In genomic region chr10:61110188-61110844, GRCh38 we compare ENCODE assay signal across 32 cellular contexts.
DNase-seq lines count a peak whose midpoint lies in the region; ATAC-seq, FAIRE-seq and TF ChIP-seq lines count a peak whose summit lies in the region.
"Had no signal": no experiment of that assay in that cellular context is flagged by ENCODE, and none has a peak within 500 bp of the region (broad histone marks: within the 10 kb centered on the region; RNA-seq: fewer than 3 reads in every experiment).

No MANE protein-coding gene starts in this region.

- no peaks in the 10 kb centered on the region for H3K27me3 Mint-ChIP-seq in MCF 10A (ENCODE audit: insufficient read depth, unreplicated experiment)
- H3K27me3 Mint-ChIP-seq in astrocyte (ENCODE audit: low read depth, unreplicated experiment) = peaks cover 5% of the 10 kb centered on the region
- H3K27me3 Mint-ChIP-seq in progenitor cell of endocrine pancreas = peaks cover 4% of the 10 kb centered on the region

- H3K4me3 Mint-ChIP-seq in MCF 10A (ENCODE audit: unreplicated experiment) (no peak overlapping the region), astrocyte (ENCODE audit: unreplicated experiment) (no peak overlapping the region), progenitor cell of endocrine pancreas (ENCODE audit: low read depth) (no peak overlapping the region)
- H3K4me3 Mint-ChIP-seq: activated naive CD4-positive, alpha-beta T cell treated with anti-CD3 and anti-CD28 coated beads for 36 hours; activated T-cell treated with anti-CD3 and anti-CD28 coated beads, Interleukin-2, amount 50 U/mL, for 24 hours; mesothelial cell of epicardium; natural killer cell treated with Interleukin-12 subunit alpha and Interleukin-12 subunit beta and Interleukin-15 and Interleukin-18, amount 100 ng/mL, for 72 hours; T-helper 17 cell had no signal

- dilution Hi-C loops in mammary epithelial cell (cut with HindIII; ENCODE audit: low sequenced_read_pairs) = no loop called here

- no peak overlapping the region for H3K27ac Mint-ChIP-seq in MCF 10A (ENCODE audit: low read depth, unreplicated experiment)
- H3K27ac Mint-ChIP-seq in astrocyte (ENCODE audit: unreplicated experiment) = no peak overlapping the region
- H3K27ac Mint-ChIP-seq in progenitor cell of endocrine pancreas = no peak overlapping the region
- H3K27ac Mint-ChIP-seq: activated naive CD4-positive, alpha-beta T cell treated with anti-CD3 and anti-CD28 coated beads for 36 hours; activated T-cell treated with anti-CD3 and anti-CD28 coated beads, Interleukin-2, amount 50 U/mL, for 24 hours; mesothelial cell of epicardium; natural killer cell treated with Interleukin-12 subunit alpha and Interleukin-12 subunit beta and Interleukin-15 and Interleukin-18, amount 100 ng/mL, for 72 hours; T-helper 17 cell had no signal

- H3K4me1 ChIP-seq in mammary epithelial cell (ENCODE audit: insufficient read depth, low read length) = no peaks in the 10 kb centered on the region
- peaks cover 14% of the 10 kb centered on the region for H3K4me1 ChIP-seq in astrocyte (ENCODE audit: insufficient read depth, low read length)
- H3K4me1 ChIP-seq: BE2C, heart right ventricle, left ventricle myocardium inferior, parathyroid adenoma, upper lobe of left lung had no signal

- no peaks in the 10 kb centered on the region for H3K4me1 Mint-ChIP-seq in MCF 10A (ENCODE audit: insufficient read depth, unreplicated experiment)
- no peaks in the 10 kb centered on the region for H3K4me1 Mint-ChIP-seq in astrocyte (ENCODE audit: low read depth, unreplicated experiment)
- H3K4me1 Mint-ChIP-seq in progenitor cell of endocrine pancreas (ENCODE audit: low read depth) = peaks cover 5% of the 10 kb centered on the region
- H3K4me1 Mint-ChIP-seq: T-helper 17 cell had no signal

- H3K36me3 ChIP-seq in mammary epithelial cell (ENCODE audit: insufficient read depth, low read length) (no peaks in the 10 kb centered on the region), astrocyte (ENCODE audit: insufficient read depth, low read length) (no peaks in the 10 kb centered on the region)
- H3K36me3 ChIP-seq: BE2C, heart right ventricle, left ventricle myocardium inferior, upper lobe of left lung had no signal

- WGBS in mammary epithelial cell (ENCODE audit: low coverage, missing lambda C conversion rate) = 81% methylated on average over 1 of the region's 1 CpG

- H3K36me3 Mint-ChIP-seq in MCF 10A (ENCODE audit: insufficient read depth, unreplicated experiment) (no peaks in the 10 kb centered on the region), astrocyte (ENCODE audit: low read depth, unreplicated experiment) (no peaks in the 10 kb centered on the region), progenitor cell of endocrine pancreas (ENCODE audit: insufficient read depth) (no peaks in the 10 kb centered on the region)
- H3K36me3 Mint-ChIP-seq: mesothelial cell of epicardium; natural killer cell treated with Interleukin-12 subunit alpha and Interleukin-12 subunit beta and Interleukin-15 and Interleukin-18, amount 100 ng/mL, for 72 hours had no signal

- H3K27me3 ChIP-seq in mammary epithelial cell (ENCODE audit: insufficient read depth, low read length) (peaks cover 1% of the 10 kb centered on the region), astrocyte (ENCODE audit: insufficient read depth, low read length) (no peaks in the 10 kb centered on the region)
- H3K27me3 ChIP-seq: BE2C, dorsolateral prefrontal cortex, heart right ventricle, upper lobe of left lung had no signal

- TF ChIP-seq CTCF in MCF 10A (IDR thresholded peaks at IDR 0.05; ENCODE audit: unreplicated experiment) (no peak), mammary epithelial cell (conservative IDR thresholded peaks at IDR 0.05 in 1 of 2, IDR thresholded peaks at IDR 0.05 in 1 of 2; ENCODE audit: extremely low read depth in 1 of 2, insufficient read depth in 1 of 2, low read depth in 1 of 2, low read length in 2 of 2) (no peak), astrocyte (IDR thresholded peaks at IDR 0.05; ENCODE audit: insufficient read depth, low read depth, low read length) (no peak), fibroblast of the aortic adventitia (IDR thresholded peaks at IDR 0.05; ENCODE audit: insufficient read depth, low read length) (no peak), progenitor cell of endocrine pancreas (IDR thresholded peaks at IDR 0.05; ENCODE audit: unreplicated experiment) (no peak)

- CTCF ChIA-PET in MCF 10A (lab: Yijun Ruan, JAX) = no interaction called here
- CTCF ChIA-PET in mammary epithelial cell (lab: Charles Lee; ENCODE audit: low non-redundant PET) = no interaction called here

- H3K4me3 ChIP-seq in mammary epithelial cell (replicated peaks in 1 of 3; ENCODE audit: insufficient read depth in 1 of 3, low read depth in 2 of 3, low read length in 3 of 3) (no peak overlapping the region), astrocyte (ENCODE audit: insufficient read depth, low read depth, low read length) (no peak overlapping the region), fibroblast of the aortic adventitia (ENCODE audit: low read depth, low read length) (no peak overlapping the region)
- H3K4me3 ChIP-seq: dorsolateral prefrontal cortex, heart right ventricle, left ventricle myocardium inferior, upper lobe of left lung had no signal

- H4K20me1 ChIP-seq in mammary epithelial cell (ENCODE audit: insufficient read depth, low read length) = no peaks in the 10 kb centered on the region
- H4K20me1 ChIP-seq in astrocyte (ENCODE audit: insufficient read depth, low read length) = no peaks in the 10 kb centered on the region

- intact Hi-C loops in MCF 10A (cut with micrococcal nuclease) (no loop called here), mammary epithelial cell (cut with micrococcal nuclease) (no loop called here), Right ventricle myocardium superior (cut with DNase I) (no loop called here)

- no peak for FAIRE-seq in astrocyte (lab: Jason Lieb, UNC)
- FAIRE-seq: RCC 7860 had no signal

- H3K79me2 ChIP-seq in mammary epithelial cell (ENCODE audit: insufficient read depth, low read length) (no peaks in the 10 kb centered on the region), astrocyte (ENCODE audit: insufficient read depth, low read length) (no peaks in the 10 kb centered on the region)
- H3K79me2 ChIP-seq: parathyroid adenoma had no signal

- H3K9me3 ChIP-seq in mammary epithelial cell (replicated peaks; ENCODE audit: insufficient read depth, low read length) (no peaks in the 10 kb centered on the region), astrocyte (ENCODE audit: insufficient read depth, low read depth, low read length) (no peaks in the 10 kb centered on the region)
- H3K9me3 ChIP-seq: BE2C, left ventricle myocardium inferior, upper lobe of left lung had no signal

- no peak overlapping the region for H3K9ac ChIP-seq in mammary epithelial cell (ENCODE audit: insufficient read depth, low read length)
- peak overlapping the region; percentile 12 for H3K9ac ChIP-seq in astrocyte (ENCODE audit: low read length)
- H3K9ac ChIP-seq: KMS-11, parathyroid adenoma had no signal

- peak; percentile 5 for DNase-seq in MCF 10A (ENCODE audit: unreplicated experiment)
- DNase-seq in mammary epithelial cell = no peak
- peak; percentile 84 for DNase-seq in astrocyte (ENCODE audit: low read depth)
- peak; percentile 69 for DNase-seq in fibroblast of the aortic adventitia (ENCODE audit: low read depth)
- no peak for DNase-seq in progenitor cell of endocrine pancreas (ENCODE audit: low spot score, unreplicated experiment)
- DNase-seq in KBM-7 = no peak
- DNase-seq in Right ventricle myocardium superior = no peak
- DNase-seq: activated CD4-positive, alpha-beta T cell treated with anti-CD3 and anti-CD28 coated beads for 4 hours; activated naive CD4-positive, alpha-beta T cell treated with anti-CD3 and anti-CD28 coated beads for 36 hours; activated T-cell treated with anti-CD3 and anti-CD28 coated beads, Interleukin-2, amount 50 U/mL, for 24 hours; amygdala; BE2C; central memory CD4-positive, alpha-beta T cell; COR-L47; DMS79; dorsolateral prefrontal cortex; heart right ventricle; left ventricle myocardium inferior; NCI-H1694 treated with DMSO at 0.1 percent for 48 hours; NCI-H2171 treated with DMSO at 0.1 percent for 48 hours; NCI-H526 treated with DMSO at 0.1 percent for 48 hours; stimulated activated CD8-positive, alpha-beta memory T cell treated with anti-CD3 and anti-CD28 coated beads, Interleukin-4, amount 100 ng/mL, for 48 hours; T-helper 17 cell; upper lobe of left lung had no signal

- BruUV-seq in MCF 10A (replicated peaks; lab: Mats Ljungman, UMichigan) = no TSS peak
- no TSS peak for BruUV-seq in mammary epithelial cell (replicated peaks; lab: Mats Ljungman, UMichigan)

- in situ Hi-C loops in mammary epithelial cell (cut with MboI; ENCODE audit: low sequenced_read_pairs in 2 of 2) (no loop called here), KBM-7 (cut with MboI; ENCODE audit: low pct_unique_long_range_greater_than_20kb, low sequenced_read_pairs) (no loop called here)

- H3K27ac ChIP-seq in mammary epithelial cell (ENCODE audit: insufficient read depth, low read depth, low read length) (no peak overlapping the region), astrocyte (ENCODE audit: low read depth, low read length) (peak overlapping the region; percentile 63)
- H3K27ac ChIP-seq: 22Rv1, heart right ventricle, KMS-11, left ventricle myocardium inferior, parathyroid adenoma, upper lobe of left lung had no signal

- POLR2A ChIA-PET in MCF 10A (lab: Yijun Ruan, JAX) = no interaction called here

- ATAC-seq in HG02884 (IDR thresholded peaks at IDR 0.05; ENCODE audit: unreplicated experiment) (no peak), Right ventricle myocardium superior (ENCODE audit: poor library complexity) (no peak)
- ATAC-seq: heart right ventricle; natural killer cell treated with Interleukin-12 subunit alpha and Interleukin-12 subunit beta and Interleukin-15 and Interleukin-18, amount 100 ng/mL, for 72 hours; sciatic nerve; T-helper 17 cell had no signal

- no peaks in the 10 kb centered on the region for H3K9me3 Mint-ChIP-seq in MCF 10A (ENCODE audit: unreplicated experiment)
- no peaks in the 10 kb centered on the region for H3K9me3 Mint-ChIP-seq in astrocyte (ENCODE audit: unreplicated experiment)
- H3K9me3 Mint-ChIP-seq in progenitor cell of endocrine pancreas (ENCODE audit: low read depth) = peaks cover 9% of the 10 kb centered on the region
- H3K9me3 Mint-ChIP-seq: activated naive CD4-positive, alpha-beta T cell treated with anti-CD3 and anti-CD28 coated beads for 36 hours; natural killer cell treated with Interleukin-12 subunit alpha and Interleukin-12 subunit beta and Interleukin-15 and Interleukin-18, amount 100 ng/mL, for 72 hours had no signal

- no peak overlapping the region for H2AFZ ChIP-seq in mammary epithelial cell (ENCODE audit: low read depth, low read length)
- no peak overlapping the region for H2AFZ ChIP-seq in astrocyte (ENCODE audit: low read depth, low read length)
- H2AFZ ChIP-seq: parathyroid adenoma had no signal

- H3K4me2 ChIP-seq in mammary epithelial cell (ENCODE audit: insufficient read depth, low read depth, low read length) = no peak overlapping the region
- H3K4me2 ChIP-seq in astrocyte (ENCODE audit: low read length) = peak overlapping the region; percentile 51
- H3K4me2 ChIP-seq: KMS-11 had no signal

Comparison
In these comparisons a context has a peak if more than half of its experiments do, and no peak if none do; other contexts are left out.
1. DNase-seq: peak in MCF 10A (single experiment), astrocyte (single experiment) and fibroblast of the aortic adventitia (single experiment); none in mammary epithelial cell (single experiment), progenitor cell of endocrine pancreas (single experiment), KBM-7 (single experiment) and Right ventricle myocardium superior (single experiment).